ENCODE assay signal across 9 cellular contexts in genomic region chr6:71190809-71191208, GRCh38.
A peak's percentile ranks its signal among the peaks of the same experiment; 100 is the strongest.
DNase-seq lines count a peak whose midpoint lies in the region; FAIRE-seq and TF ChIP-seq lines count a peak whose summit lies in the region.
"Had no signal": no experiment of that assay in that cellular context is flagged by ENCODE, and none has a peak within 500 bp of the region (broad histone marks: within the 10 kb centered on the region; RNA-seq: fewer than 3 reads in every experiment).

No MANE protein-coding gene starts in this region.

- H3K4me3 ChIP-seq in small intestine (ENCODE audit: low read depth in 1 of 2, low read length in 2 of 2) = no peak overlapping the region

- FAIRE-seq in H54 (lab: Jason Lieb, UNC) = peak; percentile 36
- no peak for FAIRE-seq in small intestine (lab: Jason Lieb, UNC)

- H3K9me3 ChIP-seq in small intestine (ENCODE audit: control insufficient read depth, low read depth) = no peaks in the 10 kb centered on the region

- no peak for DNase-seq in H54 (ENCODE audit: insufficient read length, low spot score)
- DNase-seq in RPMI8226 = peak; percentile 68
- peak; percentile 27 for DNase-seq in fibroblast of the conjunctiva (ENCODE audit: low read depth)
- no peak for DNase-seq in NCI-H2081 treated with DMSO at 0.1 percent for 48 hours (lab: John Stamatoyannopoulos, UW)
- DNase-seq in mesenteric fat pad (ENCODE audit: low spot score) = no peak
- DNase-seq in small intestine = no peak
- DNase-seq in head of caudate nucleus = no peak
- DNase-seq: NK-92 treated with Interleukin-12 subunit alpha and Interleukin-12 subunit beta, amount 100 ng/mL, for 24 hours had no signal

- H3K4me1 ChIP-seq in small intestine (ENCODE audit: control insufficient read depth in 2 of 2, insufficient read depth in 1 of 2, low read depth in 1 of 2, low read length in 1 of 2) = no peaks in the 10 kb centered on the region

- no peaks in the 10 kb centered on the region for H3K36me3 ChIP-seq in small intestine (ENCODE audit: control insufficient read depth in 2 of 2, insufficient read depth in 2 of 2, low read length in 2 of 2)

- TF ChIP-seq POLR2A in H54 (IDR thresholded peaks at IDR 0.05; ENCODE audit: low read depth, low read length) = no peak

- 10 to 19% (median 12%) methylated on average over 3 of the region's 3 CpGs for WGBS in small intestine, 3 donors

- H3K27ac ChIP-seq in 22Rv1 (no peak overlapping the region), small intestine (ENCODE audit: low read depth in 1 of 2, low read length in 1 of 2) (no peak overlapping the region)

- TF ChIP-seq CTCF in 22Rv1 (IDR thresholded peaks at IDR 0.05) = peak; percentile 50

- intact Hi-C loops in head of caudate nucleus (cut with DNase I) = loop anchor here (10.0 kb wide), 1 partner anchor 154 kb away; no protein-coding TSS in a partner anchor

- no peaks in the 10 kb centered on the region for H3K27me3 ChIP-seq in small intestine (ENCODE audit: control insufficient read depth in 2 of 2, insufficient read depth in 2 of 2, low read length in 2 of 2)

Comparison
In these comparisons a context has a peak if more than half of its experiments do, and no peak if none do; other contexts are left out.
1. DNase-seq: peak in RPMI8226 (single experiment) and fibroblast of the conjunctiva (single experiment); none in H54 (single experiment), NCI-H2081 treated with DMSO at 0.1 percent for 48 hours (single experiment), mesenteric fat pad (single experiment), small intestine (single experiment) and head of caudate nucleus (0 of 42).